Comparison of ENCODE assay signal across 10 cellular contexts in the genomic region with DNA sequence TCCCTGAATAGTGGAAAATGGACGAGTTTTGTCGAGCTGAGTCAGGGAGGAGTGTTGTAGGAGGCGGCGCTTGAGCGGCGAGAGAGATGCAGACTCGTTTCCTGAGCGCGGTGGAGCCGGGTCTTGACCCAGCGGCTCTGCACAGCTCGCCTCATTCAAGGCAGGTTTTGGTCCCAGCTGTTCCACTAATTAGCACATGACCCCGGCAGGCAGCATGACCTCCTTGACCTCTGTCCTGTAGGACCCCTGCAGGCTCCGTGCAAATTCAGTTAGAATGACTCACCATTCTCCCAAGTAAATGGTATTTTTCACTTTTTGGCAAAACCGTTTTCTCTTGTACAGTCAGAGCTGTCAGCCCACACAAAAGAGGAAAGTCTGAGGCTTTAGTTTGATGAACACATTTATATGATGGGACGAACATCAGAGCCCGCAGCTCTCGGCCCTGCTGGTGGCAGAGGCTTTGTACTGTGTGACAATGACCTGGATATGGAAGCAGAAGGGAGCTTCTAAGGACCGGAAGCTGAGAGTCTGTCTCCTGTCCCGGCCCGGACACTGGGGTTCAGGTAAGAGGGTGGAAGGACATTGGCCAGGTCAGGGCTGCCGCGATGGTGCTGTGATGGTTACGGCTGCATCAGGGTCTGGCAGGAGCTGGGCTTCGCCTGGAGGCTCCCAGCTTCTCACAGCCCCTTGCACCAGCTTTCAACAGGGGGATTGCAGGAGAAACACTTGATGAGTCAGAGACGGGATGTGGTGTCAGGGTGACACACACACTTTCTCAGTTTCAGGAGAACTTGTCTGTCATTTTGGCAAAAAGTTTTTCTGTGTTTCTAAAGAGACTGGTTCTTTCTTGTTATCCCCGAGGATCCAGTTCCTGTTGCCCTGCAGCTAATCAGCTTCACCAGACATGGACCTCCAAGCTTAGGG. TPM values are rescaled to one million over a fixed set of nuclear protein-coding genes. Genes with fewer than 3 reads are reported as not detected.
DNase-seq lines count a peak whose midpoint lies in the region; ATAC-seq and TF ChIP-seq lines count a peak whose summit lies in the region.
"Had no signal": no experiment of that assay in that cellular context is flagged by ENCODE, and none has a peak within 500 bp of the region (broad histone marks: within the 10 kb centered on the region; RNA-seq: fewer than 3 reads in every experiment).

No MANE protein-coding gene starts in this region.

- H3K27ac ChIP-seq in heart right ventricle, result peak overlapping the region in 1 of 10 donors; percentile 48
- no peak overlapping the region for H3K27ac ChIP-seq in stomach
- H3K27ac ChIP-seq: colonic mucosa, parathyroid adenoma had no signal

- no peak for TF ChIP-seq POLR2A in stomach (IDR thresholded peaks at IDR 0.05)

- H3K9me3 Mint-ChIP-seq in activated naive CD4-positive, alpha-beta T cell treated with anti-CD3 and anti-CD28 coated beads, Interleukin-2, amount 50 U/mL, for 72 hours, result peaks cover 8 to 9% of the 10 kb centered on the region in 2 donors

- no peaks in the 10 kb centered on the region for H3K9me3 ChIP-seq in mucosa of descending colon
- H3K9me3 ChIP-seq in heart right ventricle, result no peaks in the 10 kb centered on the region
- H3K9me3 ChIP-seq in stomach, result no peaks in the 10 kb centered on the region
- H3K9me3 ChIP-seq: colonic mucosa had no signal

- WGBS in heart right ventricle, 2 donors, result 62 to 64% methylated on average over 27 of the region's 27 CpGs
- 63 to 76% (median 68%) methylated on average over 27 of the region's 27 CpGs for WGBS in stomach, 5 donors

- no peaks in the 10 kb centered on the region for H3K4me1 ChIP-seq in mucosa of descending colon (ENCODE audit: low read depth)
- H3K4me1 ChIP-seq in heart right ventricle, result peaks cover 0 to 5% (median 0%) of the 10 kb centered on the region in 9 donors
- no peaks in the 10 kb centered on the region for H3K4me1 ChIP-seq in stomach
- H3K4me1 ChIP-seq: colonic mucosa, parathyroid adenoma had no signal

- H3K27ac Mint-ChIP-seq in activated naive CD4-positive, alpha-beta T cell treated with anti-CD3 and anti-CD28 coated beads, Interleukin-2, amount 50 U/mL, for 72 hours, result peak overlapping the region; percentile 81 to 97

- intact Hi-C loops in mucosa of descending colon (cut with DNase I, micrococcal nuclease) (no loop called here), heart right ventricle (cut with DNase I) (no loop called here), stomach (cut with DNase I; ENCODE audit: low total_unique reads) (no loop called here)

- no peak for TF ChIP-seq EP300 in stomach (IDR thresholded peaks at IDR 0.05)

- TF ChIP-seq CTCF in mucosa of descending colon (IDR thresholded peaks at IDR 0.05) (no peak), heart right ventricle (IDR thresholded peaks at IDR 0.05) (no peak), stomach (IDR thresholded peaks at IDR 0.05) (no peak)

- H3K36me3 Mint-ChIP-seq in activated naive CD4-positive, alpha-beta T cell treated with anti-CD3 and anti-CD28 coated beads, Interleukin-2, amount 50 U/mL, for 72 hours, result peaks cover 6 to 9% of the 10 kb centered on the region in 2 donors

- peaks cover 0 to 28% (median 0%) of the 10 kb centered on the region in 7 donors for H3K27me3 ChIP-seq in heart right ventricle
- H3K27me3 ChIP-seq in stomach, result peaks cover 0 to 15% (median 5%) of the 10 kb centered on the region in 3 donors
- H3K27me3 ChIP-seq: colonic mucosa had no signal

- H3K36me3 ChIP-seq in mucosa of descending colon (ENCODE audit: low read depth) (no peaks in the 10 kb centered on the region), heart right ventricle (no peaks in the 10 kb centered on the region), stomach (no peaks in the 10 kb centered on the region)
- H3K36me3 ChIP-seq: colonic mucosa had no signal

- DNase-seq in GM04503 (ENCODE audit: low read depth) (peak; percentile 8), mucosa of descending colon (no peak), epidermal melanocyte (ENCODE audit: insufficient read length, low spot score) (no peak), NCI-H2081 (lab: John Stamatoyannopoulos, UW) (no peak), heart right ventricle (no peak), stomach (no peak)
- peak in 1 of 2 donors; percentile 14 for DNase-seq in activated naive CD4-positive, alpha-beta T cell treated with anti-CD3 and anti-CD28 coated beads, Interleukin-2, amount 50 U/mL, for 72 hours (ENCODE audit: low spot score in 2 of 2)
- DNase-seq: colonic mucosa had no signal

- ATAC-seq in HG03432 (IDR thresholded peaks at IDR 0.05; ENCODE audit: unreplicated experiment) (peak; percentile 89), mucosa of descending colon (peak; percentile 36), heart right ventricle (no peak)
- ATAC-seq in activated naive CD4-positive, alpha-beta T cell treated with anti-CD3 and anti-CD28 coated beads, Interleukin-2, amount 50 U/mL, for 72 hours, result peak; percentile 86 to 90

- H3K4me3 ChIP-seq in mucosa of descending colon (no peak overlapping the region), heart right ventricle (peak overlapping the region in 1 of 10 donors; percentile 16), stomach (no peak overlapping the region)
- H3K4me3 ChIP-seq: colonic mucosa had no signal

RNA-seq across cellular contexts. Expression of a gene that starts 29.9 kb away (rescaled TPM):
- total RNA-seq in activated naive CD4-positive, alpha-beta T cell treated with anti-CD3 and anti-CD28 coated beads, Interleukin-2, amount 50 U/mL, for 72 hours, result under 1 TPM in 1 of 2 donors, not detected in 1; 0.95 TPM
- total RNA-seq in mucosa of descending colon, result 1 to 10 TPM; 2.2 to 3.5 (median 3.0) TPM
- total RNA-seq in heart right ventricle, result 1 to 10 TPM in 5 of 10 donors, under 1 TPM in 4, not detected in 1; 0.23 to 7.9 (median 1.3) TPM
- 1 to 10 TPM in 1 of 2 donors, under 1 TPM in 1; 0.73 to 1.3 TPM for polyA plus RNA-seq in heart right ventricle
- 10 to 100 TPM in 3 of 5 donors, 1 to 10 TPM in 1, under 1 TPM in 1; 0.45 to 29.8 (median 11.2) TPM for total RNA-seq in stomach
- polyA plus RNA-seq in stomach, result 10 to 100 TPM in 1 of 3 donors, 1 to 10 TPM in 2; 6.8 to 12.6 (median 9.9) TPM

RNA-seq across cellular contexts. Expression of a gene that starts 53.0 kb away (rescaled TPM):
- 100 to 1,000 TPM; 129 to 130 TPM for total RNA-seq in activated naive CD4-positive, alpha-beta T cell treated with anti-CD3 and anti-CD28 coated beads, Interleukin-2, amount 50 U/mL, for 72 hours
- total RNA-seq in mucosa of descending colon (10 to 100 TPM; 61.9 to 87.3 (median 72.1) TPM), heart right ventricle (10 to 100 TPM; 60.3 to 76.6 (median 65.2) TPM), stomach (100 to 1,000 TPM in 1 of 5 donors, 10 to 100 TPM in 4; 21.1 to 183 (median 72.4) TPM)
- polyA plus RNA-seq in heart right ventricle (10 to 100 TPM; 38.3 to 87.7 TPM), stomach (100 to 1,000 TPM in 2 of 3 donors, 10 to 100 TPM in 1; 89.2 to 144 (median 123) TPM)

RNA-seq across cellular contexts. Expression of a gene that starts 53.9 kb away (rescaled TPM):
- total RNA-seq in activated naive CD4-positive, alpha-beta T cell treated with anti-CD3 and anti-CD28 coated beads, Interleukin-2, amount 50 U/mL, for 72 hours, result 10 to 100 TPM; 16.5 to 22.6 TPM
- total RNA-seq in mucosa of descending colon (100 to 1,000 TPM in 1 of 3 donors, 10 to 100 TPM in 2; 49.5 to 102 (median 92.3) TPM), heart right ventricle (10 to 100 TPM in 4 of 10 donors, 1 to 10 TPM in 6; 8.5 to 12.6 (median 9.3) TPM), stomach (100 to 1,000 TPM in 3 of 5 donors, 10 to 100 TPM in 2; 45.5 to 219 (median 130) TPM)
- polyA plus RNA-seq in heart right ventricle (10 to 100 TPM in 1 of 2 donors, 1 to 10 TPM in 1; 7.6 to 39.1 TPM), stomach (100 to 1,000 TPM in 2 of 3 donors, 10 to 100 TPM in 1; 95.2 to 230 (median 156) TPM)

Comparison
In these comparisons a context has a peak if more than half of its experiments do, and no peak if none do; other contexts are left out.
1. ATAC-seq: peak in HG03432 (single experiment), activated naive CD4-positive, alpha-beta T cell treated with anti-CD3 and anti-CD28 coated beads, Interleukin-2, amount 50 U/mL, for 72 hours (2 of 2) and mucosa of descending colon (single experiment); none in heart right ventricle (0 of 8).